26 cellular contexts compared by ENCODE assay signal in genomic region chr1:10996100-10996499, GRCh38. TPM values are rescaled to one million over a fixed set of nuclear protein-coding genes. Genes with fewer than 3 reads are reported as not detected.
DNase-seq lines count a peak whose midpoint lies in the region; ATAC-seq and TF ChIP-seq lines count a peak whose summit lies in the region.
"Had no signal": no experiment of that assay in that cellular context is flagged by ENCODE, and none has a peak within 500 bp of the region (broad histone marks: within the 10 kb centered on the region; RNA-seq: fewer than 3 reads in every experiment).

No MANE protein-coding gene starts in this region.

- H3K4me1 ChIP-seq in psoas muscle: no peaks in the 10 kb centered on the region
- H3K4me1 ChIP-seq in spleen: no peaks in the 10 kb centered on the region
- H3K4me1 ChIP-seq in CD8-positive, alpha-beta T cell (ENCODE audit: insufficient read depth, low read length): no peaks in the 10 kb centered on the region
- H3K4me1 ChIP-seq: A549 had no signal

- H3K4me3 Mint-ChIP-seq in CD8-positive, alpha-beta T cell: no peak overlapping the region
- H3K4me3 Mint-ChIP-seq: B cell; CD4-positive, alpha-beta T cell; CD8-positive, alpha-beta memory T cell had no signal

- no peak overlapping the region for H3K4me3 ChIP-seq in psoas muscle
- H3K4me3 ChIP-seq in spleen: no peak overlapping the region
- H3K4me3 ChIP-seq in CD8-positive, alpha-beta T cell (ENCODE audit: low read depth, low read length): no peak overlapping the region
- H3K4me3 ChIP-seq: A549; BLaER1 treated with 17β-estradiol and CSF1 and Interleukin-3, amounts not matched to agents 10 nM and 100 nM; GM12878 had no signal

- H3K36me3 ChIP-seq in psoas muscle (ENCODE audit: insufficient read depth in 1 of 2, low read depth in 1 of 2) (no peaks in the 10 kb centered on the region), spleen (no peaks in the 10 kb centered on the region)
- H3K36me3 ChIP-seq in CD8-positive, alpha-beta T cell (ENCODE audit: insufficient read depth, low read length): no peaks in the 10 kb centered on the region
- H3K36me3 ChIP-seq: BLaER1 treated with 17β-estradiol and CSF1 and Interleukin-3, amounts not matched to agents 10 nM and 100 nM had no signal

- H3K4me1 Mint-ChIP-seq in CD8-positive, alpha-beta T cell (ENCODE audit: low read depth): no peaks in the 10 kb centered on the region
- H3K4me1 Mint-ChIP-seq: B cell; CD8-positive, alpha-beta memory T cell had no signal

- peaks cover 8% of the 10 kb centered on the region for H3K9me3 Mint-ChIP-seq in CD8-positive, alpha-beta T cell
- H3K9me3 Mint-ChIP-seq: CD4-positive, alpha-beta T cell had no signal

- no peaks in the 10 kb centered on the region for H3K27me3 Mint-ChIP-seq in CD8-positive, alpha-beta T cell (ENCODE audit: low read depth)
- H3K27me3 Mint-ChIP-seq: B cell; CD4-positive, alpha-beta T cell had no signal

- TF ChIP-seq POLR2A in spleen (IDR thresholded peaks at IDR 0.05): no peak

- H3K27me3 ChIP-seq in psoas muscle (ENCODE audit: insufficient read depth in 3 of 3, low read length in 2 of 3) (no peaks in the 10 kb centered on the region), spleen (replicated peaks in 1 of 7) (no peaks in the 10 kb centered on the region)
- H3K27me3 ChIP-seq in CD8-positive, alpha-beta T cell (ENCODE audit: insufficient read depth, low read length): no peaks in the 10 kb centered on the region
- H3K27me3 ChIP-seq: BLaER1 treated with 17β-estradiol and CSF1 and Interleukin-3, amounts not matched to agents 10 nM and 100 nM had no signal

- POLR2A ChIA-PET in CD8-positive, alpha-beta T cell (lab: Charles Lee): no interaction called here

- H3K9me3 ChIP-seq in psoas muscle: peaks cover 9% of the 10 kb centered on the region
- peaks cover 0 to 17% (median 13%) of the 10 kb centered on the region in 8 donors for H3K9me3 ChIP-seq in spleen
- no peaks in the 10 kb centered on the region for H3K9me3 ChIP-seq in CD8-positive, alpha-beta T cell (ENCODE audit: low read length)

- CTCF ChIA-PET in CD8-positive, alpha-beta T cell (lab: Charles Lee): no interaction called here

- DNase-seq in NCI-H2227 treated with DMSO at 0.1 percent for 48 hours (lab: John Stamatoyannopoulos, UW) (peak; percentile 22), NCI-H2227 (lab: John Stamatoyannopoulos, UW; ENCODE audit: unreplicated experiment) (no peak), NCI-H82 (lab: John Stamatoyannopoulos, UW) (peak; percentile 43), psoas muscle (no peak), spleen (no peak)
- no peak for DNase-seq in CD8-positive, alpha-beta T cell
- DNase-seq: AML-193; CD4-positive, alpha-beta T cell; CD8-positive, alpha-beta memory T cell; COR-L47; DMS 273 treated with DMSO at 0.1 percent for 48 hours; DMS153; DMS53; DMS79; DND-41; EL; GDM1 had no signal

- WGBS in psoas muscle, 3 donors: 27 to 56% (median 32%) methylated on average over 3 of the region's 3 CpGs
- WGBS in spleen, 5 donors: 86 to 96% (median 90%) methylated on average over 3 of the region's 3 CpGs

- H3K36me3 Mint-ChIP-seq in CD8-positive, alpha-beta T cell: no peaks in the 10 kb centered on the region

- TF ChIP-seq CTCF in psoas muscle (IDR thresholded peaks at IDR 0.05) (no peak), spleen (IDR thresholded peaks at IDR 0.05 in 8 of 11, conservative IDR thresholded peaks at IDR 0.05 in 3 of 11) (no peak)
- TF ChIP-seq CTCF in CD8-positive, alpha-beta T cell (IDR thresholded peaks at IDR 0.05): no peak

- H3K27ac Mint-ChIP-seq in CD8-positive, alpha-beta T cell: no peak overlapping the region
- H3K27ac Mint-ChIP-seq: B cell; CD4-positive, alpha-beta T cell; CD8-positive, alpha-beta memory T cell had no signal

- ATAC-seq in psoas muscle: peak in 3 of 4 donors; percentile 78 to 86 (median 79)
- ATAC-seq in CD8-positive, alpha-beta T cell: no peak
- ATAC-seq: A549, GM12878 had no signal

- intact Hi-C loops in psoas muscle (cut with DNase I): no loop called here
- intact Hi-C loops in spleen (cut with DNase I; ENCODE audit: low total_unique reads): no loop called here
- intact Hi-C loops in CD8-positive, alpha-beta T cell (cut with DNase I, micrococcal nuclease): no loop called here

- no peak overlapping the region for H3K27ac ChIP-seq in psoas muscle
- H3K27ac ChIP-seq in spleen: no peak overlapping the region
- no peak overlapping the region for H3K27ac ChIP-seq in CD8-positive, alpha-beta T cell (ENCODE audit: low read depth, low read length)
- H3K27ac ChIP-seq: 22Rv1; A549; BLaER1 treated with 17β-estradiol and CSF1 and Interleukin-3, amounts not matched to agents 10 nM and 100 nM; C4-2B had no signal

RNA-seq across cellular contexts. Expression of gene TARDBP, which starts 16.4 kb away (rescaled TPM):
- total RNA-seq in psoas muscle (100 to 1,000 TPM in 2 of 4 donors, 10 to 100 TPM in 2; 91.8 to 132 (median 103) TPM), spleen (100 to 1,000 TPM; 126 to 243 (median 147) TPM)
- polyA plus RNA-seq in psoas muscle (100 to 1,000 TPM; 183 to 387 (median 258) TPM), spleen (100 to 1,000 TPM in 1 of 3 donors, 10 to 100 TPM in 2; 88.0 to 123 (median 92.4) TPM)
- total RNA-seq in CD8-positive, alpha-beta T cell: 100 to 1,000 TPM; 125 to 131 TPM

RNA-seq across cellular contexts. Expression of gene MASP2, which starts 50.9 kb away (rescaled TPM):
- total RNA-seq in psoas muscle (not detected), spleen (not detected)
- polyA plus RNA-seq in psoas muscle (under 1 TPM in 1 of 3 donors, not detected in 2; 0.03 TPM), spleen (under 1 TPM in 1 of 3 donors, not detected in 2; 0.06 TPM)
- under 1 TPM; 0.19 to 0.22 TPM for total RNA-seq in CD8-positive, alpha-beta T cell
- total RNA-seq: B cell, Daoy, G401 had no signal
- polyA plus RNA-seq: BJ; CD8-positive, alpha-beta memory T cell had no signal

Comparison
In these comparisons a context has a peak if more than half of its experiments do, and no peak if none do; other contexts are left out.
1. DNase-seq: peak in NCI-H2227 treated with DMSO at 0.1 percent for 48 hours (single experiment) and NCI-H82 (single experiment); none in NCI-H2227 (single experiment), psoas muscle (0 of 2), spleen (single experiment) and CD8-positive, alpha-beta T cell (0 of 7).